ENCODE assay signal across 1 cellular context in genomic region chr3:136195258-136196063, GRCh38.
A peak's percentile ranks its signal among the peaks of the same experiment; 100 is the strongest.
TF ChIP-seq lines count a peak whose summit lies in the region.

No MANE protein-coding gene starts in this region.

TF ChIP-seq in HepG2, 621 proteins besides CTCF, POLR2A, EP300 and RAD21 (continued from another document and continues in another):
- no peak for TF ChIP-seq USF2 (IDR thresholded peaks at IDR 0.05; ENCODE audit: low read depth, low read length)
- TF ChIP-seq USF2 (CRISPR knock-in tag; IDR thresholded peaks at IDR 0.05; ENCODE audit: borderline replicate concordance): no peak
- TF ChIP-seq ZNF746 (CRISPR knock-in tag; IDR thresholded peaks at IDR 0.05): no peak
- TF ChIP-seq ZNF501 (CRISPR knock-in tag; IDR thresholded peaks at IDR 0.05): no peak
- TF ChIP-seq FOXO1 (CRISPR knock-in tag; IDR thresholded peaks at IDR 0.05): no peak
- no peak for TF ChIP-seq ZNF740 (CRISPR knock-in tag; IDR thresholded peaks at IDR 0.05)
- no peak for TF ChIP-seq U2AF2 (IDR thresholded peaks at IDR 0.05; ENCODE audit: low read depth, low read length)
- TF ChIP-seq ZNF101 (CRISPR knock-in tag; IDR thresholded peaks at IDR 0.05; ENCODE audit: borderline replicate concordance, low read depth): no peak
- no peak for TF ChIP-seq HNRNPK (IDR thresholded peaks at IDR 0.05; ENCODE audit: low read depth, low read length, poor library complexity, severe bottlenecking)
- no peak for TF ChIP-seq CREB1 (IDR thresholded peaks at IDR 0.05)
- no peak for TF ChIP-seq CREB1 (CRISPR knock-in tag; IDR thresholded peaks at IDR 0.05)
- no peak; the same call in none of the 2 replicates for TF ChIP-seq ZSCAN31 (CRISPR knock-in tag; IDR thresholded peaks at IDR 0.05; ENCODE audit: low read depth)
- no peak for TF ChIP-seq ZSCAN9 (CRISPR knock-in tag; IDR thresholded peaks at IDR 0.05; ENCODE audit: borderline replicate concordance)
- no peak for TF ChIP-seq MTF1 (CRISPR knock-in tag; IDR thresholded peaks at IDR 0.05)
- TF ChIP-seq NCOR1 (IDR thresholded peaks at IDR 0.05; ENCODE audit: borderline replicate concordance, low read length): no peak
- no peak for TF ChIP-seq PHF21A (CRISPR knock-in tag; IDR thresholded peaks at IDR 0.05)
- peak; percentile 41 for TF ChIP-seq SKI (IDR thresholded peaks at IDR 0.05; ENCODE audit: partially characterized antibody)
- no peak for TF ChIP-seq PRMT3 (CRISPR knock-in tag; IDR thresholded peaks at IDR 0.05; ENCODE audit: borderline replicate concordance, low read depth)
- TF ChIP-seq ARID3A (IDR thresholded peaks at IDR 0.05; ENCODE audit: low read depth, low read length): no peak
- no peak; the same call in 1 of the 2 replicates for TF ChIP-seq ZNF777 (CRISPR knock-in tag; IDR thresholded peaks at IDR 0.05)
- TF ChIP-seq RARG (CRISPR knock-in tag; IDR thresholded peaks at IDR 0.05; ENCODE audit: low read depth): no peak
- no peak for TF ChIP-seq FOXP4 (CRISPR knock-in tag; IDR thresholded peaks at IDR 0.05)
- TF ChIP-seq ZBTB43 (CRISPR knock-in tag; conservative IDR thresholded peaks at IDR 0.05): no peak
- TF ChIP-seq ZBTB21 (CRISPR knock-in tag; IDR thresholded peaks at IDR 0.05): no peak
- TF ChIP-seq XBP1 (CRISPR knock-in tag; IDR thresholded peaks at IDR 0.05): no peak
- no peak for TF ChIP-seq ZNF343 (CRISPR knock-in tag; IDR thresholded peaks at IDR 0.05)
- TF ChIP-seq PITX1 (CRISPR knock-in tag; IDR thresholded peaks at IDR 0.05): no peak
- TF ChIP-seq ZNF563 (CRISPR knock-in tag; IDR thresholded peaks at IDR 0.05): no peak
- no peak for TF ChIP-seq FOXP1 (IDR thresholded peaks at IDR 0.05)
- TF ChIP-seq FOXP1 (CRISPR knock-in tag; IDR thresholded peaks at IDR 0.05): no peak
- TF ChIP-seq ZNF280D (CRISPR knock-in tag; IDR thresholded peaks at IDR 0.05): no peak
- peak; percentile 14; the same call in 1 of the 2 replicates for TF ChIP-seq TFDP1 (CRISPR knock-in tag; IDR thresholded peaks at IDR 0.05; ENCODE audit: borderline replicate concordance)
- TF ChIP-seq HNF4G (IDR thresholded peaks at IDR 0.05; ENCODE audit: borderline replicate concordance, low read depth, low read length): no peak
- TF ChIP-seq HNF4G (CRISPR knock-in tag; IDR thresholded peaks at IDR 0.05; ENCODE audit: borderline replicate concordance, low read depth): no peak
- no peak for TF ChIP-seq MYPOP (CRISPR knock-in tag; IDR thresholded peaks at IDR 0.05)
- TF ChIP-seq NR1H2 (CRISPR knock-in tag; IDR thresholded peaks at IDR 0.05; ENCODE audit: borderline replicate concordance, low read depth): no peak
- TF ChIP-seq KLF16 (CRISPR knock-in tag; IDR thresholded peaks at IDR 0.05): no peak
- TF ChIP-seq ZNF337 (CRISPR knock-in tag; IDR thresholded peaks at IDR 0.05; ENCODE audit: borderline replicate concordance, low read depth): peak; percentile 8; the same call in 1 of the 2 replicates
- TF ChIP-seq MXD4 (CRISPR knock-in tag; IDR thresholded peaks at IDR 0.05): no peak
- no peak for TF ChIP-seq HIC2 (CRISPR knock-in tag; IDR thresholded peaks at IDR 0.05; ENCODE audit: low read depth)
- no peak for TF ChIP-seq MED13 (CRISPR knock-in tag; IDR thresholded peaks at IDR 0.05)
- no peak for TF ChIP-seq CEBPZ (IDR thresholded peaks at IDR 0.05; ENCODE audit: low read length)
- no peak for TF ChIP-seq SUZ12 (IDR thresholded peaks at IDR 0.05; ENCODE audit: low read depth, low read length)
- TF ChIP-seq ZNF614 (CRISPR knock-in tag; IDR thresholded peaks at IDR 0.05; ENCODE audit: borderline replicate concordance): no peak; the same call in 1 of the 2 replicates
- no peak for TF ChIP-seq ZNF10 (CRISPR knock-in tag; IDR thresholded peaks at IDR 0.05; ENCODE audit: borderline replicate concordance, low read depth)
- TF ChIP-seq WIZ (CRISPR knock-in tag; IDR thresholded peaks at IDR 0.05): no peak
